In the genomic region with DNA sequence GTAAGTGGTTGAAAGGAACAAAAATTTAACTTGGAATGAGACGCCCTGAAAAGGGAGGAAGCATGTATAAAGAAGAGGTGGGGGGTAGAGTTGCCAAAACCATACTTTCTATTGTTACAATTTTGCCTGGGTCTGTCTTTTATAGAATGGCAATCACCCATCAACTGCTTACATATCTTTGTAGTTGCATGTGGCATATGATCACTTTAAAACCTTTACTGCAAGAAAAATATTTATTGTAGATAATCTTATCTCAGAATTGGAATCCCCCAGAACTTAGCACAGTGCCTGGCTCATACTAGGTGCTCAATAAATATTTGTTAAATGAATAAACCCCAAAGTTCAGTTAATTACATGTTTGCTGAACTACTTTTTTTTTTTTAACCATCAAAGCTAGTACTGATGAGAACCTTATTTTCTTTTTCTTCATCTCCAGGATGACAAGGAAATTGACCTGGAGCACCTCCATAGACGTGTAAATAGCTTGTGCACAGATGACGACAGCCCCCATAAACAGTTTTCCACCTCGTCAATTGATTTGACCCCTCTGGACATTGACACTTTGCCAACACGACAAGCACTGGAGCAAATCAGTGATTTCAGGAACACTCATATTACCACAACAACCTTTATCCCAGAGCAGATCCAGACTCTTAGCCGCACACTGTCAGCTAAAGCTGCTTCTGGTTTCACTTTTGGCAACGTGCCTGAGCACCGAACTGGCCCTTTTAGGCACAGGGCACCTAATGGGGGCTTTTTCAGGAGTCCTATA, we compare ENCODE assay signal across 20 cellular contexts. TPM values are rescaled to one million over a fixed set of nuclear protein-coding genes. Genes with fewer than 3 reads are reported as not detected.
A peak's percentile ranks its signal among the peaks of the same experiment; 100 is the strongest.
DNase-seq lines count a peak whose midpoint lies in the region; TF ChIP-seq lines count a peak whose summit lies in the region.
"Had no signal": no experiment of that assay in that cellular context is flagged by ENCODE, and none has a peak within 500 bp of the region (broad histone marks: within the 10 kb centered on the region; RNA-seq: fewer than 3 reads in every experiment).

No MANE protein-coding gene starts in this region.

- no peaks in the 10 kb centered on the region for H3K27me3 Mint-ChIP-seq in activated T-helper 1 cell treated with anti-CD3 and anti-CD28 coated beads, Interleukin-12 subunit alpha, Interleukin-12 subunit beta, Interleukin-2, Interleukin-4 antibody, amounts not matched to agents 30 ng/mL and 10 ng/mL and 1 ng/mL, durations not matched to agents 14 hours and 24 hours and 36 hours (ENCODE audit: insufficient read depth)
- H3K27me3 Mint-ChIP-seq: activated CD4-positive, alpha-beta T cell treated with anti-CD3 and anti-CD28 coated beads, Interleukin-2, amount 10 ng/mL, durations not matched to agents 24 days and 14 days; activated naive CD8-positive, alpha-beta T cell treated with anti-CD3 and anti-CD28 coated beads, Interleukin-2, amount 50 U/mL, for 24 hours; brain had no signal

- DNase-seq in EH (ENCODE audit: low read depth), result peak; percentile 1
- DNase-seq in M059J (ENCODE audit: low read depth), result peak; percentile 34
- DNase-seq in choroid plexus epithelial cell (ENCODE audit: low read depth), result peak; percentile 1
- peak; percentile 54 for DNase-seq in renal cortical epithelial cell (ENCODE audit: low read depth)
- DNase-seq in NAMALWA (ENCODE audit: low spot score), result no peak
- no peak for DNase-seq in GM13977 (ENCODE audit: low spot score)
- no peak for DNase-seq in activated T-helper 1 cell treated with anti-CD3 and anti-CD28 coated beads, Interleukin-12 subunit alpha, Interleukin-12 subunit beta, Interleukin-2, Interleukin-4 antibody, amounts not matched to agents 30 ng/mL and 10 ng/mL and 1 ng/mL, durations not matched to agents 14 hours and 24 hours and 36 hours (ENCODE audit: low spot score)
- DNase-seq: activated CD4-positive, alpha-beta T cell treated with anti-CD3 and anti-CD28 coated beads, Interleukin-2, amount 10 ng/mL, durations not matched to agents 24 days and 14 days; activated effector memory CD4-positive, alpha-beta T cell treated with Interleukin-2 at 50 U/mL for 16 hours; activated naive CD8-positive, alpha-beta T cell treated with anti-CD3 and anti-CD28 coated beads, Interleukin-2, amount 50 U/mL, for 24 hours; hippocampal formation; mammary epithelial cell; NCI-H1417 treated with DMSO at 0.1 percent for 48 hours; NCI-H2171; stimulated activated CD4-positive, alpha-beta T cell treated with anti-CD3 and anti-CD28 coated beads, Interleukin-1b, Interleukin-23, amount 100 ng/mL, for 48 hours; stimulated activated naive CD4-positive, alpha-beta T cell treated with Interleukin-2 at 50 U/mL for 16 hours had no signal

- H3K4me1 Mint-ChIP-seq in activated T-helper 1 cell treated with anti-CD3 and anti-CD28 coated beads, Interleukin-12 subunit alpha, Interleukin-12 subunit beta, Interleukin-2, Interleukin-4 antibody, amounts not matched to agents 30 ng/mL and 10 ng/mL and 1 ng/mL, durations not matched to agents 14 hours and 24 hours and 36 hours (ENCODE audit: low read depth), result no peaks in the 10 kb centered on the region
- H3K4me1 Mint-ChIP-seq: activated CD4-positive, alpha-beta T cell treated with anti-CD3 and anti-CD28 coated beads, Interleukin-2, amount 10 ng/mL, durations not matched to agents 24 days and 14 days; activated naive CD8-positive, alpha-beta T cell treated with anti-CD3 and anti-CD28 coated beads, Interleukin-2, amount 50 U/mL, for 24 hours had no signal

- H3K9me3 Mint-ChIP-seq in activated T-helper 1 cell treated with anti-CD3 and anti-CD28 coated beads, Interleukin-12 subunit alpha, Interleukin-12 subunit beta, Interleukin-2, Interleukin-4 antibody, amounts not matched to agents 30 ng/mL and 10 ng/mL and 1 ng/mL, durations not matched to agents 14 hours and 24 hours and 36 hours, result no peaks in the 10 kb centered on the region
- H3K9me3 Mint-ChIP-seq: activated CD4-positive, alpha-beta T cell treated with anti-CD3 and anti-CD28 coated beads, Interleukin-2, amount 10 ng/mL, durations not matched to agents 24 days and 14 days; activated naive CD8-positive, alpha-beta T cell treated with anti-CD3 and anti-CD28 coated beads, Interleukin-2, amount 50 U/mL, for 24 hours had no signal

- H3K4me3 Mint-ChIP-seq in activated T-helper 1 cell treated with anti-CD3 and anti-CD28 coated beads, Interleukin-12 subunit alpha, Interleukin-12 subunit beta, Interleukin-2, Interleukin-4 antibody, amounts not matched to agents 30 ng/mL and 10 ng/mL and 1 ng/mL, durations not matched to agents 14 hours and 24 hours and 36 hours, result no peak overlapping the region
- H3K4me3 Mint-ChIP-seq: activated CD4-positive, alpha-beta T cell treated with anti-CD3 and anti-CD28 coated beads, Interleukin-2, amount 10 ng/mL, durations not matched to agents 24 days and 14 days; activated naive CD8-positive, alpha-beta T cell treated with anti-CD3 and anti-CD28 coated beads, Interleukin-2, amount 50 U/mL, for 24 hours had no signal

- H3K27ac Mint-ChIP-seq in activated T-helper 1 cell treated with anti-CD3 and anti-CD28 coated beads, Interleukin-12 subunit alpha, Interleukin-12 subunit beta, Interleukin-2, Interleukin-4 antibody, amounts not matched to agents 30 ng/mL and 10 ng/mL and 1 ng/mL, durations not matched to agents 14 hours and 24 hours and 36 hours, result no peak overlapping the region
- H3K27ac Mint-ChIP-seq: activated CD4-positive, alpha-beta T cell treated with anti-CD3 and anti-CD28 coated beads, Interleukin-2, amount 10 ng/mL, durations not matched to agents 24 days and 14 days; activated naive CD8-positive, alpha-beta T cell treated with anti-CD3 and anti-CD28 coated beads, Interleukin-2, amount 50 U/mL, for 24 hours; brain had no signal

- in situ Hi-C loops in GM13977 (cut with MboI; ENCODE audit: low pct_unique_long_range_greater_than_20kb, low sequenced_read_pairs, unreplicated experiment), result no loop called here

- TF ChIP-seq CTCF in choroid plexus epithelial cell (conservative IDR thresholded peaks at IDR 0.05; ENCODE audit: low read depth, low read length) (no peak), GM13977 (IDR thresholded peaks at IDR 0.05; ENCODE audit: extremely low read depth, insufficient read depth, missing control alignments) (no peak)

- H3K36me3 Mint-ChIP-seq in activated T-helper 1 cell treated with anti-CD3 and anti-CD28 coated beads, Interleukin-12 subunit alpha, Interleukin-12 subunit beta, Interleukin-2, Interleukin-4 antibody, amounts not matched to agents 30 ng/mL and 10 ng/mL and 1 ng/mL, durations not matched to agents 14 hours and 24 hours and 36 hours (ENCODE audit: low read depth), result no peaks in the 10 kb centered on the region

- no peak overlapping the region for H3K4me3 ChIP-seq in choroid plexus epithelial cell (ENCODE audit: low read depth, low read length)
- H3K4me3 ChIP-seq: tibial nerve had no signal

- intact Hi-C loops in activated T-helper 1 cell treated with anti-CD3 and anti-CD28 coated beads, Interleukin-12 subunit alpha, Interleukin-12 subunit beta, Interleukin-2, Interleukin-4 antibody, amounts not matched to agents 30 ng/mL and 10 ng/mL and 1 ng/mL, durations not matched to agents 14 hours and 24 hours and 36 hours (cut with micrococcal nuclease), result no loop called here

RNA-seq across cellular contexts. Expression of gene ATOH1, which starts 56.7 kb away (rescaled TPM):
- total RNA-seq in M059J (2014; rRNA removed; shearing (Covaris generic)), result not detected in 2 replicates
- not detected in 2 replicates for total RNA-seq in renal cortical epithelial cell
- not detected in 2 replicates for total RNA-seq in activated T-helper 1 cell treated with anti-CD3 and anti-CD28 coated beads, Interleukin-12 subunit alpha, Interleukin-12 subunit beta, Interleukin-2, Interleukin-4 antibody, amounts not matched to agents 30 ng/mL and 10 ng/mL and 1 ng/mL, durations not matched to agents 14 hours and 24 hours and 36 hours
- total RNA-seq: activated CD4-positive, alpha-beta T cell treated with anti-CD3 and anti-CD28 coated beads, Interleukin-2, amount 10 ng/mL, durations not matched to agents 24 days and 14 days; LHCN-M2; mammary epithelial cell; osteocyte; tibial nerve had no signal

Comparison
In these comparisons a context has a peak if more than half of its experiments do, and no peak if none do; other contexts are left out.
1. DNase-seq: peak in EH (single experiment), M059J (single experiment), choroid plexus epithelial cell (single experiment) and renal cortical epithelial cell (single experiment); none in NAMALWA (single experiment), GM13977 (single experiment) and activated T-helper 1 cell treated with anti-CD3 and anti-CD28 coated beads, Interleukin-12 subunit alpha, Interleukin-12 subunit beta, Interleukin-2, Interleukin-4 antibody, amounts not matched to agents 30 ng/mL and 10 ng/mL and 1 ng/mL, durations not matched to agents 14 hours and 24 hours and 36 hours (single experiment).